ENCODE assay signal across 15 cellular contexts in genomic region chr7:90775383-90775965, GRCh38.
A peak's percentile ranks its signal among the peaks of the same experiment; 100 is the strongest.
DNase-seq lines count a peak whose midpoint lies in the region; ATAC-seq, FAIRE-seq and TF ChIP-seq lines count a peak whose summit lies in the region.
"Had no signal": no experiment of that assay in that cellular context is flagged by ENCODE, and none has a peak within 500 bp of the region (broad histone marks: within the 10 kb centered on the region; RNA-seq: fewer than 3 reads in every experiment).

No MANE protein-coding gene starts in this region.

- peaks cover 16% of the 10 kb centered on the region for H3K79me1 ChIP-seq in mesenchymal stem cell (replicated peaks; ENCODE audit: low read length, poor library complexity, severe bottlenecking)

- no peaks in the 10 kb centered on the region for H3F3A ChIP-seq in OCI-LY1 (ENCODE audit: insufficient read depth, low read length)

- no peak overlapping the region for H3K18ac ChIP-seq in mesenchymal stem cell (ENCODE audit: low read depth in 1 of 2, low read length in 2 of 2)

- H2BK12ac ChIP-seq in mesenchymal stem cell (ENCODE audit: low read length in 2 of 2), result no peak overlapping the region

- no peaks in the 10 kb centered on the region for H4K20me1 ChIP-seq in OCI-LY1 (ENCODE audit: insufficient read depth, low read length)

- TF ChIP-seq CTCF in GM12864 (IDR thresholded peaks at IDR 0.05; ENCODE audit: low read depth, low read length, missing control alignments) (no peak), OCI-LY1 (IDR thresholded peaks at IDR 0.05; ENCODE audit: low read length) (no peak), lower lobe of right lung (IDR thresholded peaks at IDR 0.05) (no peak)

- no peak overlapping the region for H2AK5ac ChIP-seq in mesenchymal stem cell (ENCODE audit: low read length, severe bottlenecking)

- H3K9ac ChIP-seq in OCI-LY1 (ENCODE audit: low read length) (no peak overlapping the region; the same call in 1 of the 2 replicates), mesenchymal stem cell (ENCODE audit: low read length) (peak overlapping the region; percentile 49)

- H3K27ac ChIP-seq in OCI-LY1 (ENCODE audit: low read depth, low read length, poor library complexity, severe bottlenecking), result peak overlapping the region; percentile 83
- H3K27ac ChIP-seq in mesenchymal stem cell (ENCODE audit: low read length, poor library complexity, severe bottlenecking), result no peak overlapping the region
- no peak overlapping the region for H3K27ac ChIP-seq in lower lobe of right lung

- DNase-seq in GM12864 (ENCODE audit: low read depth) (no peak), GM19239 (ENCODE audit: insufficient read length, low spot score) (no peak), mesenchymal stem cell (no peak), lower lobe of right lung (no peak)
- DNase-seq in stimulated activated CD4-positive, alpha-beta T cell treated with anti-CD3 and anti-CD28 coated beads, Interleukin-2, amount 100 ng/mL, for 24 hours, result no peak
- no peak for DNase-seq in activated T-cell treated with anti-CD3 and anti-CD28 coated beads, Interleukin-2, amount 50 U/mL, for 1 hour
- DNase-seq: C1 segment of cervical spinal cord; Calu3; CD4-positive, alpha-beta T cell; DMS 273 treated with DMSO at 0.1 percent for 48 hours; HCEC 1CT; KBM-7 had no signal

- peaks cover 70% of the 10 kb centered on the region for H3K79me2 ChIP-seq in OCI-LY1 (ENCODE audit: insufficient read depth, low read length)

- H2AFZ ChIP-seq in OCI-LY1 (ENCODE audit: low read length) (no peak overlapping the region), mesenchymal stem cell (ENCODE audit: low read depth, low read length) (no peak overlapping the region)

- no peak overlapping the region for H3K23ac ChIP-seq in mesenchymal stem cell (ENCODE audit: low read length in 2 of 2)

- H3K27me3 ChIP-seq in OCI-LY1 (ENCODE audit: insufficient read depth, low read length) (no peaks in the 10 kb centered on the region), mesenchymal stem cell (ENCODE audit: control insufficient read depth in 1 of 2, insufficient read depth in 1 of 2, low read length in 2 of 2) (no peaks in the 10 kb centered on the region), lower lobe of right lung (ENCODE audit: low read depth) (no peaks in the 10 kb centered on the region)

- H3K9me3 ChIP-seq in OCI-LY1 (ENCODE audit: low read length) (peaks cover 31% of the 10 kb centered on the region), mesenchymal stem cell (ENCODE audit: control insufficient read depth, low read length) (peaks cover 10% of the 10 kb centered on the region), lower lobe of right lung (no peaks in the 10 kb centered on the region)

- ATAC-seq in lower lobe of right lung, result no peak

- H3K4ac ChIP-seq in mesenchymal stem cell (ENCODE audit: low read depth in 1 of 2, low read length in 2 of 2), result no peak overlapping the region

- no peak overlapping the region for H3K14ac ChIP-seq in mesenchymal stem cell (ENCODE audit: low read length in 2 of 2)

- intact Hi-C loops in lower lobe of right lung (cut with DNase I), result no loop called here

- H4K8ac ChIP-seq in mesenchymal stem cell (ENCODE audit: low read length), result no peak overlapping the region

- H3K4me2 ChIP-seq in OCI-LY1 (ENCODE audit: low read length) (peak overlapping the region; percentile 47), mesenchymal stem cell (ENCODE audit: low read length, poor library complexity, severe bottlenecking) (no peak overlapping the region)

- no peak overlapping the region for H4K91ac ChIP-seq in mesenchymal stem cell (ENCODE audit: low read length)

- FAIRE-seq in GM19239 (lab: Jason Lieb, UNC), result peak; percentile 52
- FAIRE-seq: A204.1, HTR-8/SVneo had no signal

- H3K9me2 ChIP-seq in OCI-LY1 (ENCODE audit: low read depth, low read length), result no peaks in the 10 kb centered on the region

- H3K4me3 ChIP-seq in GM12864 (ENCODE audit: low read depth, low read length) (peak overlapping the region; percentile 19; the same call in 1 of the 2 replicates), OCI-LY1 (ENCODE audit: low read depth, low read length, poor library complexity, severe bottlenecking) (no peak overlapping the region), mesenchymal stem cell (ENCODE audit: insufficient read depth in 1 of 2, low read depth in 1 of 2, low read length in 2 of 2) (no peak overlapping the region), lower lobe of right lung (no peak overlapping the region)

- H2BK5ac ChIP-seq in mesenchymal stem cell (ENCODE audit: low read depth, low read length, poor library complexity, severe bottlenecking), result no peak overlapping the region

- H3K4me1 ChIP-seq in OCI-LY1 (ENCODE audit: insufficient read depth, low read length, severe bottlenecking) (peaks cover 49% of the 10 kb centered on the region), mesenchymal stem cell (ENCODE audit: control insufficient read depth, insufficient read depth, low read depth, low read length) (peaks cover 3% of the 10 kb centered on the region), lower lobe of right lung (peaks cover 15% of the 10 kb centered on the region)

- H2BK120ac ChIP-seq in mesenchymal stem cell (ENCODE audit: low read depth, low read length), result no peak overlapping the region

- H2BK15ac ChIP-seq in mesenchymal stem cell (ENCODE audit: low read depth, poor library complexity, severe bottlenecking), result no peak overlapping the region

- H3K36me3 ChIP-seq in OCI-LY1 (ENCODE audit: insufficient read depth, low read length) (peaks cover 69% of the 10 kb centered on the region), mesenchymal stem cell (ENCODE audit: control insufficient read depth in 1 of 2, insufficient read depth in 2 of 2, low read depth in 1 of 2, low read length in 2 of 2) (peaks cover 0 to 10% of the 10 kb centered on the region in 2 experiments), lower lobe of right lung (no peaks in the 10 kb centered on the region)

- WGBS in mesenchymal stem cell, result 70% methylated on average over 1 of the region's 1 CpG
